In genomic region chr6:166588691-166589333, GRCh38 we compare ENCODE assay signal across 8 cellular contexts. TPM values are rescaled to one million over a fixed set of nuclear protein-coding genes. Genes with fewer than 3 reads are reported as not detected.
A peak's percentile ranks its signal among the peaks of the same experiment; 100 is the strongest.
DNase-seq lines count a peak whose midpoint lies in the region; ATAC-seq and TF ChIP-seq lines count a peak whose summit lies in the region.

No MANE protein-coding gene starts in this region.

- H3K4me1 ChIP-seq in esophagus squamous epithelium = peaks cover 15 to 42% (median 19%) of the 10 kb centered on the region in 3 donors
- H3K4me1 ChIP-seq in transverse colon = peaks cover 0 to 20% (median 5%) of the 10 kb centered on the region in 4 donors
- peaks cover 0 to 33% (median 14%) of the 10 kb centered on the region in 4 donors for H3K4me1 ChIP-seq in tibial nerve

- H3K9me3 Mint-ChIP-seq in activated naive CD8-positive, alpha-beta T cell treated with anti-CD3 and anti-CD28 coated beads, Interleukin-2, amount 50 U/mL, for 24 hours = no peaks in the 10 kb centered on the region
- no peaks in the 10 kb centered on the region for H3K9me3 Mint-ChIP-seq in activated naive CD8-positive, alpha-beta T cell treated with anti-CD3 and anti-CD28 coated beads for 36 hours

- TF ChIP-seq POLR2A in esophagus squamous epithelium (IDR thresholded peaks at IDR 0.05) = no peak
- TF ChIP-seq POLR2A in transverse colon (IDR thresholded peaks at IDR 0.05) = no peak
- TF ChIP-seq POLR2A in tibial nerve (IDR thresholded peaks at IDR 0.05) = no peak

- peak; percentile 34 for ATAC-seq in activated naive CD8-positive, alpha-beta T cell treated with anti-CD3 and anti-CD28 coated beads, Interleukin-2, amount 50 U/mL, for 24 hours
- ATAC-seq in HG02938 (IDR thresholded peaks at IDR 0.05; ENCODE audit: unreplicated experiment) = no peak

- no peaks in the 10 kb centered on the region for H3K27me3 ChIP-seq in esophagus squamous epithelium
- no peaks in the 10 kb centered on the region for H3K27me3 ChIP-seq in transverse colon
- H3K27me3 ChIP-seq in tibial nerve = no peaks in the 10 kb centered on the region

- no peaks in the 10 kb centered on the region for H3K36me3 Mint-ChIP-seq in activated naive CD8-positive, alpha-beta T cell treated with anti-CD3 and anti-CD28 coated beads, Interleukin-2, amount 50 U/mL, for 24 hours (ENCODE audit: low read depth)
- no peaks in the 10 kb centered on the region for H3K36me3 Mint-ChIP-seq in activated naive CD8-positive, alpha-beta T cell treated with anti-CD3 and anti-CD28 coated beads for 36 hours

- no peaks in the 10 kb centered on the region for H3K36me3 ChIP-seq in esophagus squamous epithelium
- no peaks in the 10 kb centered on the region for H3K36me3 ChIP-seq in transverse colon
- H3K36me3 ChIP-seq in tibial nerve = no peaks in the 10 kb centered on the region

- H3K4me1 Mint-ChIP-seq in activated naive CD8-positive, alpha-beta T cell treated with anti-CD3 and anti-CD28 coated beads, Interleukin-2, amount 50 U/mL, for 24 hours = peaks cover 26% of the 10 kb centered on the region
- H3K4me1 Mint-ChIP-seq in activated naive CD8-positive, alpha-beta T cell treated with anti-CD3 and anti-CD28 coated beads for 36 hours = peaks cover 22% of the 10 kb centered on the region

- no peak for DNase-seq in activated naive CD8-positive, alpha-beta T cell treated with anti-CD3 and anti-CD28 coated beads, Interleukin-2, amount 50 U/mL, for 24 hours
- no peak for DNase-seq in activated naive CD8-positive, alpha-beta T cell treated with anti-CD3 and anti-CD28 coated beads for 36 hours
- DNase-seq in KG1 (lab: John Stamatoyannopoulos, UW) (peak; percentile 3), esophagus squamous epithelium (lab: John Stamatoyannopoulos, UW) (no peak), transverse colon (peak; percentile 25), tibial nerve (ENCODE audit: low spot score in 2 of 2) (no peak), AG08396 (ENCODE audit: low spot score) (no peak)

- peak overlapping the region; percentile 12 for H3K27ac Mint-ChIP-seq in activated naive CD8-positive, alpha-beta T cell treated with anti-CD3 and anti-CD28 coated beads, Interleukin-2, amount 50 U/mL, for 24 hours
- no peak overlapping the region for H3K27ac Mint-ChIP-seq in activated naive CD8-positive, alpha-beta T cell treated with anti-CD3 and anti-CD28 coated beads for 36 hours

- intact Hi-C loops in esophagus squamous epithelium (cut with DNase I) = no loop called here
- intact Hi-C loops in transverse colon (cut with DNase I; ENCODE audit: low total_unique reads) = no loop called here

- H3K27me3 Mint-ChIP-seq in activated naive CD8-positive, alpha-beta T cell treated with anti-CD3 and anti-CD28 coated beads, Interleukin-2, amount 50 U/mL, for 24 hours = no peaks in the 10 kb centered on the region
- H3K27me3 Mint-ChIP-seq in activated naive CD8-positive, alpha-beta T cell treated with anti-CD3 and anti-CD28 coated beads for 36 hours = no peaks in the 10 kb centered on the region

- no peak overlapping the region for H3K4me3 Mint-ChIP-seq in activated naive CD8-positive, alpha-beta T cell treated with anti-CD3 and anti-CD28 coated beads, Interleukin-2, amount 50 U/mL, for 24 hours
- H3K4me3 Mint-ChIP-seq in activated naive CD8-positive, alpha-beta T cell treated with anti-CD3 and anti-CD28 coated beads for 36 hours = no peak overlapping the region

- no peak overlapping the region for H3K4me3 ChIP-seq in esophagus squamous epithelium
- H3K4me3 ChIP-seq in transverse colon = no peak overlapping the region
- no peak overlapping the region for H3K4me3 ChIP-seq in tibial nerve

- no peaks in the 10 kb centered on the region for H3K9me3 ChIP-seq in esophagus squamous epithelium
- no peaks in the 10 kb centered on the region for H3K9me3 ChIP-seq in transverse colon
- no peaks in the 10 kb centered on the region for H3K9me3 ChIP-seq in tibial nerve

- in situ Hi-C loops in transverse colon (cut with MboI; ENCODE audit: low pct_ligation_motif_present in 1 of 4, low pct_unique_long_range_greater_than_20kb in 1 of 4, low sequenced_read_pairs in 3 of 4) = no loop called here

- H3K27ac ChIP-seq in esophagus squamous epithelium (peak overlapping the region in 3 of 4 donors; percentile 21 to 27 (median 23)), transverse colon (peak overlapping the region in 2 of 4 donors; percentile 21 to 41), tibial nerve (peak overlapping the region in 1 of 4 donors; percentile 40)

- no peak for TF ChIP-seq CTCF in esophagus squamous epithelium (IDR thresholded peaks at IDR 0.05)
- TF ChIP-seq CTCF in transverse colon (IDR thresholded peaks at IDR 0.05) = no peak
- TF ChIP-seq CTCF in tibial nerve (IDR thresholded peaks at IDR 0.05) = no peak

- TF ChIP-seq EP300 in transverse colon (IDR thresholded peaks at IDR 0.05; ENCODE audit: low read depth) (no peak), tibial nerve (IDR thresholded peaks at IDR 0.05) (no peak)

- whole genome bisulfite sequencing in esophagus squamous epithelium, 2 donors = 34 to 61% methylated on average over 5 to 6 of the region's 11 CpGs
- 44 to 64% methylated on average over 7 to 11 of the region's 11 CpGs for WGBS in transverse colon (ENCODE audit: low coverage in 1 of 2), 2 donors
- 47 to 63% methylated on average over 11 of the region's 11 CpGs for WGBS in tibial nerve, 2 donors

RNA-seq across cellular contexts. Expression of gene RAMACL, which starts 2.3 kb away (rescaled TPM):
- total RNA-seq in activated naive CD8-positive, alpha-beta T cell treated with anti-CD3 and anti-CD28 coated beads for 36 hours = under 1 TPM; 0.21 to 0.22 TPM
- total RNA-seq in esophagus squamous epithelium (1 to 10 TPM in 3 of 4 donors, under 1 TPM in 1; 0.99 to 2.7 (median 1.3) TPM), transverse colon (1 to 10 TPM in 2 of 4 donors, under 1 TPM in 1, not detected in 1; 0.95 to 1.2 (median 1.2) TPM), tibial nerve (10 to 100 TPM in 1 of 4 donors, 1 to 10 TPM in 3; 8.2 to 10.8 (median 9.1) TPM)

RNA-seq across cellular contexts. Expression of gene RPS6KA2, which starts 38.2 kb away (rescaled TPM):
- total RNA-seq in activated naive CD8-positive, alpha-beta T cell treated with anti-CD3 and anti-CD28 coated beads for 36 hours = 1 to 10 TPM; 3.8 to 4.2 TPM
- total RNA-seq in esophagus squamous epithelium (10 to 100 TPM; 11.8 to 66.0 (median 19.2) TPM), transverse colon (10 to 100 TPM in 3 of 4 donors, 1 to 10 TPM in 1; 9.6 to 41.1 (median 15.4) TPM), tibial nerve (100 to 1,000 TPM in 2 of 4 donors, 10 to 100 TPM in 2; 89.6 to 153 (median 103) TPM)

Comparison
In these comparisons a context has a peak if more than half of its experiments do, and no peak if none do; other contexts are left out.
1. DNase-seq: peak in KG1 (single experiment) and transverse colon (single experiment); none in activated naive CD8-positive, alpha-beta T cell treated with anti-CD3 and anti-CD28 coated beads, Interleukin-2, amount 50 U/mL, for 24 hours (single experiment), activated naive CD8-positive, alpha-beta T cell treated with anti-CD3 and anti-CD28 coated beads for 36 hours (single experiment), esophagus squamous epithelium (single experiment), tibial nerve (0 of 2) and AG08396 (single experiment).